ENCODE assay signal across 32 cellular contexts in the genomic region with DNA sequence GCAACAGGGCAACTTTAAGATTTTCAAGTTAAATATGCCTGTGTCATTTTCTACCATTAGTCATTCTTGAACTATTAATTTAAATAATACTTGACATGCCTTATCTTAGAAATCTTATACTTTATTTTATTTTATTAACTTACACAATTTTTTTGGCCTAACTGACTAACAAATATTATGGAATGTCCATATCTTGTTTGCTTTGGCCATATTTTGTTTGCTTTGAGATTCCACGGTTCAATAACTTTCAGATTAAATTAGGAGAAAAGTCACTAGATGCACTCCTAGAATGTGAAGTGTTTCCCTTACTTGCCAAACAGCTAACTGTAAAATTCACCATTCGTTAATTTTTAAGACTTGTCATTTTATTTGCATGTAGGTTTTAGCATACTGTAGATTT.
"Had no signal": no experiment of that assay in that cellular context is flagged by ENCODE, and none has a peak within 500 bp of the region (broad histone marks: within the 10 kb centered on the region; RNA-seq: fewer than 3 reads in every experiment).

No MANE protein-coding gene starts in this region.

- H3K27me3 ChIP-seq: adrenal gland, body of pancreas, brain microvascular endothelial cell, breast epithelium had no signal

- ATAC-seq: activated CD8-positive, alpha-beta T cell treated with anti-CD3 and anti-CD28 coated beads for 36 hours; activated naive CD4-positive, alpha-beta T cell treated with anti-CD3 and anti-CD28 coated beads, Interleukin-2, amount 50 U/mL, for 72 hours; activated T-cell treated with anti-CD3 and anti-CD28 coated beads, Interleukin-2, amount 50 U/mL, for 4 hours; activated T-cell treated with anti-CD3 and anti-CD28 coated beads, Interleukin-2, amount 50 U/mL, for 72 hours; activated T-helper 17 cell treated with anti-CD3 and anti-CD28 coated beads, Interleukin-2, amount 50 U/mL, for 72 hours; body of pancreas had no signal

- DNase-seq: activated B cell treated with CpG ODN at 0.5 μM for 24 hours; activated CD4-positive, alpha-beta memory T cell treated with anti-CD3 and anti-CD28 coated beads for 36 hours; activated CD4-positive, alpha-beta T cell treated with anti-CD3 and anti-CD28 coated beads for 4 hours; activated CD4-positive, alpha-beta T cell treated with anti-CD3 and anti-CD28 coated beads, Interleukin-2, amount 10 ng/mL, durations not matched to agents 24 days and 14 days; activated CD4-positive, alpha-beta T cell treated with anti-CD3 and anti-CD28 coated beads, Interleukin-2, amount 50 U/mL, for 1 hour; activated CD4-positive, alpha-beta T cell treated with anti-CD3 and anti-CD28 coated beads, Interleukin-2, amount 50 U/mL, for 4 hours; activated CD4-positive, CD25-positive, alpha-beta regulatory T cell treated with anti-CD3 and anti-CD28 coated beads, Interleukin-2, amount 50 U/mL, for 72 hours; activated CD8-positive, alpha-beta memory T cell treated with anti-CD3 and anti-CD28 coated beads, Interleukin-2, amount 50 U/mL, for 4 hours; activated CD8-positive, alpha-beta T cell treated with anti-CD3 and anti-CD28 coated beads for 36 hours; activated effector memory CD4-positive, alpha-beta T cell treated with anti-CD3 and anti-CD28 coated beads, Interleukin-2, amount 50 U/mL, for 16 hours; activated gamma-delta T cell treated with Interleukin-2 at 50 U/mL for 16 hours; activated naive CD4-positive, alpha-beta T cell; activated naive CD4-positive, alpha-beta T cell treated with anti-CD3 and anti-CD28 coated beads for 36 hours; activated naive CD4-positive, alpha-beta T cell treated with anti-CD3 and anti-CD28 coated beads, Interleukin-2, amount 50 U/mL, for 16 hours; activated naive CD8-positive, alpha-beta T cell treated with anti-CD3 and anti-CD28 coated beads for 36 hours; activated T-cell treated with anti-CD3 and anti-CD28 coated beads for 4 hours; activated T-cell treated with anti-CD3 and anti-CD28 coated beads, Interleukin-2, amount 50 U/mL, for 1 hour; activated T-cell treated with anti-CD3 and anti-CD28 coated beads, Interleukin-2, amount 50 U/mL, for 4 hours; activated T-cell treated with anti-CD3 and anti-CD28 coated beads, Interleukin-2, amount 50 U/mL, for 72 hours; adrenal gland; amniotic stem cell; aorta; body of pancreas; brain microvascular endothelial cell; central memory CD4-positive, alpha-beta T cell; T-helper 1 cell; T-helper 2 cell; T-helper 9 cell had no signal

- H3K9me3 ChIP-seq: adrenal gland, body of pancreas, breast epithelium had no signal

- H3K27ac ChIP-seq: adrenal gland, body of pancreas, brain microvascular endothelial cell, breast epithelium, VCaP had no signal

- H3K4me1 ChIP-seq: adrenal gland, body of pancreas, breast epithelium had no signal

- H3K4me3 ChIP-seq: adrenal gland, body of pancreas, breast epithelium had no signal

- H3K36me3 ChIP-seq: adrenal gland, brain microvascular endothelial cell, breast epithelium had no signal
